Comparison of ENCODE assay signal across 1 cellular context in genomic region chr22:20076627-20077172, GRCh38.
TF ChIP-seq lines count a peak whose summit lies in the region.

No MANE protein-coding gene starts in this region.

TF ChIP-seq in K562, 482 proteins besides CTCF, POLR2A, EP300 and RAD21 (continued from another document and continues in another):
- TF ChIP-seq CHAMP1 (IDR thresholded peaks at IDR 0.05) (no peak), ZFP91 (CRISPR knock-in tag; IDR thresholded peaks at IDR 0.05) (no peak), ZNF133 (CRISPR knock-in tag; IDR thresholded peaks at IDR 0.05) (no peak), NFIX (CRISPR knock-in tag; IDR thresholded peaks at IDR 0.05; ENCODE audit: low read depth) (no peak), BHLHE40 (IDR thresholded peaks at IDR 0.05; ENCODE audit: low read length) (no peak), ATF1 (CRISPR knock-in tag; IDR thresholded peaks at IDR 0.05) (no peak), ATF1 (tag; IDR thresholded peaks at IDR 0.05) (0 out of 2 replicates have a peak, but pooled peaks have one; percentile 27), MXI1 (IDR thresholded peaks at IDR 0.05; ENCODE audit: low read depth, low read length) (no peak), CHD1 (IDR thresholded peaks at IDR 0.05; ENCODE audit: low read length) (peak; percentile 62), E4F1 (CRISPR knock-in tag; IDR thresholded peaks at IDR 0.05; ENCODE audit: borderline replicate concordance) (no peak), MYC (IDR thresholded peaks at IDR 0.05; ENCODE audit: low read depth, low read length) (peak; percentile 29; the same call in 1 of the 2 replicates), MYC (CRISPR knock-in tag; IDR thresholded peaks at IDR 0.05; ENCODE audit: borderline replicate concordance, low read depth) (no peak), RFX5 (IDR thresholded peaks at IDR 0.05; ENCODE audit: low read depth, low read length) (no peak), NFATC3 (IDR thresholded peaks at IDR 0.05) (no peak), MEF2A (IDR thresholded peaks at IDR 0.05; ENCODE audit: control insufficient read depth, low read depth, low read length) (no peak), MCM3 (IDR thresholded peaks at IDR 0.05) (no peak), ZNF609 (CRISPR knock-in tag; IDR thresholded peaks at IDR 0.05; ENCODE audit: borderline replicate concordance) (no peak), CUX1 (CRISPR knock-in tag; IDR thresholded peaks at IDR 0.05) (no peak), MGA (IDR thresholded peaks at IDR 0.05) (no peak), ZNF764 (CRISPR knock-in tag; IDR thresholded peaks at IDR 0.05; ENCODE audit: low read depth) (no peak), ZNF23 (CRISPR knock-in tag; IDR thresholded peaks at IDR 0.05) (no peak)
